In genomic region chr12:109461846-109462766, GRCh38 we compare ENCODE assay signal across 8 cellular contexts.
DNase-seq lines count a peak whose midpoint lies in the region; ATAC-seq lines count a peak whose summit lies in the region.

No MANE protein-coding gene starts in this region.

- peaks cover 66% of the 10 kb centered on the region for H3K36me3 Mint-ChIP-seq in activated T-cell treated with anti-CD3 and anti-CD28 coated beads, Interleukin-2, amount 50 U/mL, for 24 hours (ENCODE audit: low read depth)
- peaks cover 19% of the 10 kb centered on the region for H3K36me3 Mint-ChIP-seq in central memory CD8-positive, alpha-beta T cell (ENCODE audit: insufficient read depth)

- peak overlapping the region; percentile 80 for H3K27ac Mint-ChIP-seq in activated T-cell treated with anti-CD3 and anti-CD28 coated beads, Interleukin-2, amount 50 U/mL, for 24 hours
- H3K27ac Mint-ChIP-seq in central memory CD8-positive, alpha-beta T cell (ENCODE audit: low read depth), result peak overlapping the region; percentile 64

- no peak for ATAC-seq in central memory CD8-positive, alpha-beta T cell (replicated peaks; ENCODE audit: extremely low read depth, poor library complexity, severe bottlenecking)
- ATAC-seq in GM21737 (IDR thresholded peaks at IDR 0.05; ENCODE audit: unreplicated experiment), result no peak
- ATAC-seq in GM21576 (IDR thresholded peaks at IDR 0.05; ENCODE audit: unreplicated experiment), result no peak

- no peaks in the 10 kb centered on the region for H3K27me3 ChIP-seq in subcutaneous abdominal adipose tissue (ENCODE audit: control insufficient read depth in 5 of 5, insufficient read depth in 4 of 5, low read length in 5 of 5)

- H3K9me3 ChIP-seq in subcutaneous abdominal adipose tissue (ENCODE audit: control insufficient read depth in 5 of 5, low read length in 5 of 5), result no peaks in the 10 kb centered on the region

- H3K27me3 Mint-ChIP-seq in activated T-cell treated with anti-CD3 and anti-CD28 coated beads, Interleukin-2, amount 50 U/mL, for 24 hours, result no peaks in the 10 kb centered on the region
- no peaks in the 10 kb centered on the region for H3K27me3 Mint-ChIP-seq in central memory CD8-positive, alpha-beta T cell

- peaks cover 51 to 96% (median 82%) of the 10 kb centered on the region in 5 donors for H3K4me1 ChIP-seq in subcutaneous abdominal adipose tissue (ENCODE audit: control insufficient read depth in 5 of 5, insufficient read depth in 5 of 5, low read length in 5 of 5)

- H3K4me3 Mint-ChIP-seq in activated T-cell treated with anti-CD3 and anti-CD28 coated beads, Interleukin-2, amount 50 U/mL, for 24 hours, result no peak overlapping the region
- H3K4me3 Mint-ChIP-seq in central memory CD8-positive, alpha-beta T cell, result no peak overlapping the region

- H3K9ac ChIP-seq in subcutaneous abdominal adipose tissue (ENCODE audit: low read length in 5 of 5), result peak overlapping the region; percentile 42 to 87 (median 70)

- peaks cover 60% of the 10 kb centered on the region for H3K4me1 Mint-ChIP-seq in activated T-cell treated with anti-CD3 and anti-CD28 coated beads, Interleukin-2, amount 50 U/mL, for 24 hours (ENCODE audit: low read depth)
- peaks cover 70% of the 10 kb centered on the region for H3K4me1 Mint-ChIP-seq in central memory CD8-positive, alpha-beta T cell

- H3K4me3 ChIP-seq in subcutaneous abdominal adipose tissue (ENCODE audit: low read depth in 1 of 5, low read length in 5 of 5), result peak overlapping the region; percentile 3 to 45 (median 20)

- H3K9me3 Mint-ChIP-seq in activated T-cell treated with anti-CD3 and anti-CD28 coated beads, Interleukin-2, amount 50 U/mL, for 24 hours, result no peaks in the 10 kb centered on the region
- H3K9me3 Mint-ChIP-seq in central memory CD8-positive, alpha-beta T cell, result no peaks in the 10 kb centered on the region

- DNase-seq in activated T-cell treated with anti-CD3 and anti-CD28 coated beads, Interleukin-2, amount 50 U/mL, for 24 hours, result no peak
- no peak for DNase-seq in activated T-cell treated with anti-CD3 and anti-CD28 coated beads, Interleukin-2, amount 50 U/mL, for 48 hours
- DNase-seq in central memory CD8-positive, alpha-beta T cell (ENCODE audit: low spot score in 2 of 2), result no peak
- peak; percentile 82 for DNase-seq in left kidney (ENCODE audit: low read depth, low spot score)
- no peak for DNase-seq in NCI-H345 treated with DMSO at 0.1 percent for 48 hours (lab: John Stamatoyannopoulos, UW; ENCODE audit: unreplicated experiment)

- H3K27ac ChIP-seq in subcutaneous abdominal adipose tissue (ENCODE audit: low read depth, low read length), result peak overlapping the region; percentile 97

- H3K36me3 ChIP-seq in subcutaneous abdominal adipose tissue (ENCODE audit: control insufficient read depth in 5 of 5, insufficient read depth in 5 of 5, low read length in 5 of 5), result peaks cover 5 to 39% (median 29%) of the 10 kb centered on the region in 5 donors
